Comparison of ENCODE assay signal across 9 cellular contexts in genomic region chr4:145909331-145909730, GRCh38. TPM values are rescaled to one million over a fixed set of nuclear protein-coding genes. Genes with fewer than 3 reads are reported as not detected.
DNase-seq lines count a peak whose midpoint lies in the region; ATAC-seq and TF ChIP-seq lines count a peak whose summit lies in the region.
"Had no signal": no experiment of that assay in that cellular context is flagged by ENCODE, and none has a peak within 500 bp of the region (broad histone marks: within the 10 kb centered on the region; RNA-seq: fewer than 3 reads in every experiment).

No MANE protein-coding gene starts in this region.

- H3K23ac ChIP-seq in neuronal stem cell (ENCODE audit: low read depth, low read length, poor library complexity): no peak overlapping the region

- H2BK120ac ChIP-seq in neuronal stem cell (ENCODE audit: low read depth, low read length): no peak overlapping the region

- no peak overlapping the region for H3K4me2 ChIP-seq in neuronal stem cell (ENCODE audit: insufficient read depth, low read length, poor library complexity, severe bottlenecking)

- ATAC-seq in HG02840 (IDR thresholded peaks at IDR 0.05; ENCODE audit: low FRiP score, unreplicated experiment) (no peak), T-helper 17 cell (no peak)

- peak; percentile 91 for DNase-seq in ELF-1 (ENCODE audit: low read depth, low spot score)
- DNase-seq in NAMALWA (ENCODE audit: low spot score): peak; percentile 36
- no peak for DNase-seq in esophagus squamous epithelium (lab: John Stamatoyannopoulos, UW)
- DNase-seq in neuronal stem cell (ENCODE audit: low spot score): peak; percentile 18
- no peak for DNase-seq in T-helper 17 cell
- no peak for DNase-seq in erythroblast (lab: John Stamatoyannopoulos, UW)
- no peak for DNase-seq in activated CD4-positive, alpha-beta memory T cell treated with anti-CD3 and anti-CD28 coated beads, Interleukin-2, amount 10 ng/mL, durations not matched to agents 7 days and 5 days
- DNase-seq: stimulated activated CD4-positive, alpha-beta T cell treated with anti-CD3 and anti-CD28 coated beads, Interleukin-4, amount 100 ng/mL, for 4 hours had no signal

- no peak overlapping the region for H2BK15ac ChIP-seq in neuronal stem cell (ENCODE audit: low read length)

- H3K36me3 Mint-ChIP-seq in T-helper 17 cell (ENCODE audit: low read depth): peaks cover 3% of the 10 kb centered on the region
- H3K36me3 Mint-ChIP-seq in activated CD4-positive, alpha-beta memory T cell treated with anti-CD3 and anti-CD28 coated beads, Interleukin-2, amount 10 ng/mL, durations not matched to agents 7 days and 5 days (ENCODE audit: low read depth): peaks cover 4% of the 10 kb centered on the region

- H3K4me3 ChIP-seq in esophagus squamous epithelium (peak overlapping the region in 3 of 4 donors; percentile 26 to 44 (median 31)), neuronal stem cell (ENCODE audit: low read length in 2 of 2) (no peak overlapping the region)

- H4K91ac ChIP-seq in neuronal stem cell (ENCODE audit: low read depth, low read length, poor library complexity): no peak overlapping the region

- TF ChIP-seq POLR2A in esophagus squamous epithelium (IDR thresholded peaks at IDR 0.05) (no peak), erythroblast (IDR thresholded peaks at IDR 0.05; ENCODE audit: low read length) (no peak)

- CTCF ChIA-PET in activated CD4-positive, alpha-beta memory T cell treated with anti-CD3 and anti-CD28 coated beads, Interleukin-2, amount 10 ng/mL, durations not matched to agents 7 days and 5 days (lab: Charles Lee): no interaction called here

- H3K27me3 ChIP-seq in esophagus squamous epithelium (no peaks in the 10 kb centered on the region), neuronal stem cell (ENCODE audit: control insufficient read depth in 3 of 3, insufficient read depth in 3 of 3, low read depth in 1 of 3, low read length in 3 of 3) (no peaks in the 10 kb centered on the region)

- H3K9me3 Mint-ChIP-seq in activated CD4-positive, alpha-beta memory T cell treated with anti-CD3 and anti-CD28 coated beads, Interleukin-2, amount 10 ng/mL, durations not matched to agents 7 days and 5 days: no peaks in the 10 kb centered on the region

- H3K27ac ChIP-seq in esophagus squamous epithelium: peak overlapping the region in 1 of 4 donors; percentile 47
- H3K27ac ChIP-seq in neuronal stem cell (replicated peaks; ENCODE audit: low read length): no peak overlapping the region

- TF ChIP-seq CTCF in esophagus squamous epithelium (IDR thresholded peaks at IDR 0.05): no peak

- H2BK12ac ChIP-seq in neuronal stem cell (ENCODE audit: low read length): no peak overlapping the region

- no peak overlapping the region for H3K4ac ChIP-seq in neuronal stem cell (ENCODE audit: low read length)

- H3K79me1 ChIP-seq in neuronal stem cell (ENCODE audit: low read depth, low read length): peaks cover 5% of the 10 kb centered on the region

- H3K4me3 Mint-ChIP-seq in T-helper 17 cell: no peak overlapping the region
- H3K4me3 Mint-ChIP-seq in activated CD4-positive, alpha-beta memory T cell treated with anti-CD3 and anti-CD28 coated beads, Interleukin-2, amount 10 ng/mL, durations not matched to agents 7 days and 5 days: no peak overlapping the region

- no peak overlapping the region for H2AK5ac ChIP-seq in neuronal stem cell (ENCODE audit: low read depth, low read length)

- H2BK5ac ChIP-seq in neuronal stem cell (ENCODE audit: low read length): no peak overlapping the region

- no peak overlapping the region for H3K9ac ChIP-seq in neuronal stem cell (ENCODE audit: low read depth, low read length, poor library complexity)

- no peaks in the 10 kb centered on the region for H3K27me3 Mint-ChIP-seq in T-helper 17 cell
- H3K27me3 Mint-ChIP-seq in activated CD4-positive, alpha-beta memory T cell treated with anti-CD3 and anti-CD28 coated beads, Interleukin-2, amount 10 ng/mL, durations not matched to agents 7 days and 5 days: no peaks in the 10 kb centered on the region

- POLR2A ChIA-PET in activated CD4-positive, alpha-beta memory T cell treated with anti-CD3 and anti-CD28 coated beads, Interleukin-2, amount 10 ng/mL, durations not matched to agents 7 days and 5 days (lab: Charles Lee): no interaction called here

- no peak overlapping the region for H3K14ac ChIP-seq in neuronal stem cell (ENCODE audit: low read length)

- H3K36me3 ChIP-seq in esophagus squamous epithelium (no peaks in the 10 kb centered on the region), neuronal stem cell (replicated peaks in 1 of 2; ENCODE audit: control insufficient read depth in 2 of 2, insufficient read depth in 2 of 2, low read length in 2 of 2) (peaks cover 0 to 3% of the 10 kb centered on the region in 2 donors)

- 67 to 92% methylated on average over 6 of the region's 6 CpGs for WGBS in esophagus squamous epithelium, 2 donors
- WGBS in neuronal stem cell (ENCODE audit: extremely low coverage in 2 of 2, insufficient read length in 2 of 2, insufficient replicate concordance in 1 of 2), 2 donors: no CpG with 5 or more reads among the region's 6 CpGs

- H3K18ac ChIP-seq in neuronal stem cell (ENCODE audit: low read length): no peak overlapping the region

- intact Hi-C loops in esophagus squamous epithelium (cut with DNase I): no loop called here

- H4K8ac ChIP-seq in neuronal stem cell (ENCODE audit: low read depth, low read length): no peak overlapping the region

- H2AFZ ChIP-seq in neuronal stem cell (ENCODE audit: low read length): peak overlapping the region; percentile 12

- H3K9me3 ChIP-seq in esophagus squamous epithelium (no peaks in the 10 kb centered on the region), neuronal stem cell (replicated peaks in 1 of 2; ENCODE audit: control insufficient read depth in 2 of 2, insufficient read depth in 1 of 2, low read depth in 1 of 2, low read length in 2 of 2) (no peaks in the 10 kb centered on the region), T-helper 17 cell (ENCODE audit: control insufficient read depth, low read length, poor library complexity, severe bottlenecking) (no peaks in the 10 kb centered on the region)

- H3K4me1 Mint-ChIP-seq in T-helper 17 cell: peaks cover 16% of the 10 kb centered on the region
- H3K4me1 Mint-ChIP-seq in activated CD4-positive, alpha-beta memory T cell treated with anti-CD3 and anti-CD28 coated beads, Interleukin-2, amount 10 ng/mL, durations not matched to agents 7 days and 5 days: no peaks in the 10 kb centered on the region

- H3K27ac Mint-ChIP-seq in T-helper 17 cell: no peak overlapping the region
- H3K27ac Mint-ChIP-seq in activated CD4-positive, alpha-beta memory T cell treated with anti-CD3 and anti-CD28 coated beads, Interleukin-2, amount 10 ng/mL, durations not matched to agents 7 days and 5 days: no peak overlapping the region

- H3K4me1 ChIP-seq in esophagus squamous epithelium: peaks cover 0 to 30% (median 3%) of the 10 kb centered on the region in 3 donors
- H3K4me1 ChIP-seq in neuronal stem cell (ENCODE audit: control insufficient read depth in 2 of 2, insufficient read depth in 1 of 2, low read depth in 1 of 2, low read length in 2 of 2): peaks cover 8 to 10% of the 10 kb centered on the region in 2 donors

RNA-seq across cellular contexts. Expression of gene ZNF827, which starts 29.3 kb away (rescaled TPM):
- total RNA-seq in esophagus squamous epithelium (10 to 100 TPM in 1 of 4 donors, 1 to 10 TPM in 3; 5.2 to 11.0 (median 6.4) TPM), T-helper 17 cell (10 to 100 TPM; 14.9 to 16.3 TPM)
- 6.5 TPM for polyA plus RNA-seq in neuronal stem cell (2013, experiment 1 of 2)
- polyA plus RNA-seq in neuronal stem cell (2013, experiment 2 of 2): 7.5 TPM
- 10 to 100 TPM in 1 of 2 experiments, 1 to 10 TPM in 1; 7.9 to 10.3 TPM for total RNA-seq in activated CD4-positive, alpha-beta memory T cell treated with anti-CD3 and anti-CD28 coated beads, Interleukin-2, amount 10 ng/mL, durations not matched to agents 7 days and 5 days

Comparison
In these comparisons a context has a peak if more than half of its experiments do, and no peak if none do; other contexts are left out.
1. DNase-seq: peak in ELF-1 (single experiment), NAMALWA (single experiment) and neuronal stem cell (single experiment); none in esophagus squamous epithelium (single experiment), T-helper 17 cell (0 of 3), erythroblast (0 of 2) and activated CD4-positive, alpha-beta memory T cell treated with anti-CD3 and anti-CD28 coated beads, Interleukin-2, amount 10 ng/mL, durations not matched to agents 7 days and 5 days (single experiment).
2. H3K4me3 ChIP-seq: peak in esophagus squamous epithelium (3 of 4); none in neuronal stem cell (0 of 2).